ENCODE assay signal across 8 cellular contexts in the genomic region with DNA sequence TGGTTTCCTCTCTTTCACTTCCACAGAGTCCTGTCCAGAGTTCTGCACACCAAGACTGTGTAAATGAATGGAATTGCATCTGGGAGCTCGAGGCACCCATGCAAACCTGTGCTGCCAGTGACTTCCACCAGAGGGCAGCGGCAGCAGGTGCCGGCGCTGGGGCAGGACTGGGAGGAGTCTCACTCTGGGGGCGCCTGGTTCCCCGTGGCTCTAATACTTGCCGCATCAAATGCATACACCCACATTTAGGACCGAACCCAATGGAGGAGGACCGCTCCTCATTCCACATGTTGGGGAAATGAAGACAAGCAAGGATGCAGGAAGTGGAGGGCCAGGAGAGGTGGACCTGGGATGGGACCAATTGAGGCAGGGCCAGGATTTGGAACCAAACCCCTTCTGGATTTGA. TPM values are rescaled to one million over a fixed set of nuclear protein-coding genes. Genes with fewer than 3 reads are reported as not detected.
DNase-seq lines count a peak whose midpoint lies in the region; ATAC-seq and TF ChIP-seq lines count a peak whose summit lies in the region.

No MANE protein-coding gene starts in this region.

- TF ChIP-seq CTCF in GM10266 (IDR thresholded peaks at IDR 0.05; ENCODE audit: control insufficient read depth, insufficient read depth, low read depth, missing control alignments), result peak; percentile 93
- peak; percentile 73 for TF ChIP-seq CTCF in IMR-90 (conservative IDR thresholded peaks at IDR 0.05; ENCODE audit: low read depth, low read length)
- peak; percentile 89 for TF ChIP-seq CTCF in astrocyte of the cerebellum (IDR thresholded peaks at IDR 0.05; ENCODE audit: low read depth, low read length, missing control alignments)
- TF ChIP-seq CTCF in kidney epithelial cell (IDR thresholded peaks at IDR 0.05; ENCODE audit: insufficient read depth, low read length, poor library complexity, severe bottlenecking), result peak; percentile 86

- POLR2A ChIA-PET in IMR-90 (lab: Charles Lee; ENCODE audit: unreplicated experiment), result no interaction called here

- dilution Hi-C loops in IMR-90 (cut with HindIII; ENCODE audit: low sequenced_read_pairs, unreplicated experiment), result no loop called here

- H4K5ac ChIP-seq in IMR-90 (ENCODE audit: low read depth, low read length), result no peak overlapping the region

- peak; percentile 97 for ATAC-seq in IMR-90 (ENCODE audit: low read depth)
- ATAC-seq in HG03378 (IDR thresholded peaks at IDR 0.05; ENCODE audit: unreplicated experiment), result no peak
- ATAC-seq in GM19397 (IDR thresholded peaks at IDR 0.05; ENCODE audit: unreplicated experiment), result no peak

- H3K27me3 ChIP-seq in IMR-90 (ENCODE audit: control insufficient read depth, insufficient read depth, low read length), result peaks cover 45% of the 10 kb centered on the region
- H3K27me3 ChIP-seq in kidney epithelial cell (ENCODE audit: control insufficient read depth, insufficient read depth, low read length), result no peaks in the 10 kb centered on the region

- CTCF ChIA-PET in IMR-90 (lab: Yijun Ruan, JAX), result interaction anchor here (0.9 to 1.5 kb wide), 3 partner anchors 17 to 218 kb away, joined by 3 to 8 read pairs (median 3); no protein-coding TSS in a partner anchor

- H3K56ac ChIP-seq in IMR-90 (ENCODE audit: extremely low read depth, insufficient read depth, low read length), result no peak overlapping the region

- no peak overlapping the region for H4K91ac ChIP-seq in IMR-90 (ENCODE audit: insufficient read depth, low read depth, low read length)

- H3K4ac ChIP-seq in IMR-90 (ENCODE audit: low read depth, low read length), result no peak overlapping the region

- H3K4me1 ChIP-seq in IMR-90 (ENCODE audit: control insufficient read depth, insufficient read depth, low read length), result no peaks in the 10 kb centered on the region

- H4K20me1 ChIP-seq in IMR-90 (ENCODE audit: insufficient read depth, low read length), result no peaks in the 10 kb centered on the region

- H2AK9ac ChIP-seq in IMR-90 (replicated peaks; ENCODE audit: low read depth, low read length, poor library complexity), result no peak overlapping the region

- H2AFZ ChIP-seq in IMR-90 (replicated peaks; ENCODE audit: low read length, poor library complexity), result no peak overlapping the region

- peak; percentile 79 for DNase-seq in GM10266 (ENCODE audit: extremely low spot score)
- DNase-seq in IMR-90, result peak; percentile 29
- DNase-seq in T-helper 9 cell, result peak; percentile 81
- DNase-seq in astrocyte of the cerebellum (ENCODE audit: low read depth), result no peak
- no peak for DNase-seq in kidney epithelial cell (ENCODE audit: low read depth)
- peak in 2 of 3 experiments; percentile 70 to 71 for DNase-seq in stimulated activated CD4-positive, alpha-beta T cell treated with anti-CD3 and anti-CD28 coated beads, TNF-alpha, amount 100 ng/mL, for 4 hours (ENCODE audit: low read depth in 3 of 3)

- peak; percentile 72 for TF ChIP-seq RAD21 in IMR-90 (IDR thresholded peaks at IDR 0.05; ENCODE audit: low read length)

- H3K9me3 ChIP-seq in IMR-90 (ENCODE audit: control insufficient read depth, insufficient read depth, low read length), result no peaks in the 10 kb centered on the region; the same call in 1 of the 2 replicates

- intact Hi-C loops in IMR-90 (cut with micrococcal nuclease), result loop anchor here (1.0 to 2.0 kb wide), 3 partner anchors 158 to 217 kb away; no protein-coding TSS in a partner anchor

- H3K27ac ChIP-seq in IMR-90 (ENCODE audit: insufficient read depth, low read length), result no peak overlapping the region

- BruUV-seq in IMR-90 (replicated peaks; lab: Mats Ljungman, UMichigan), result no TSS peak

- H3K23ac ChIP-seq in IMR-90 (ENCODE audit: low read depth, low read length), result no peak overlapping the region

- no peaks in the 10 kb centered on the region; the same call in 1 of the 2 replicates for H3K9me1 ChIP-seq in IMR-90 (ENCODE audit: insufficient read depth, low read length)

- H2BK15ac ChIP-seq in IMR-90 (ENCODE audit: low read depth, low read length), result no peak overlapping the region

- H3K36me3 ChIP-seq in IMR-90 (ENCODE audit: control insufficient read depth, insufficient read depth, low read length) (no peaks in the 10 kb centered on the region), kidney epithelial cell (ENCODE audit: control insufficient read depth, insufficient read depth, low read length) (no peaks in the 10 kb centered on the region)

- H3K9ac ChIP-seq in IMR-90 (ENCODE audit: low read depth, low read length), result no peak overlapping the region

- no peak overlapping the region for H2AK5ac ChIP-seq in IMR-90 (ENCODE audit: low read depth, low read length)

- no peak overlapping the region for H3K18ac ChIP-seq in IMR-90 (ENCODE audit: low read depth, low read length)

- no peak overlapping the region for H3K14ac ChIP-seq in IMR-90 (replicated peaks; ENCODE audit: low read depth, low read length)

- WGBS in IMR-90 (ENCODE audit: extremely low coverage in 2 of 2, insufficient read length in 1 of 2), 2 experiments, result 0% methylated on average over 1 of the region's 9 CpGs; no CpG with 5 or more reads in 1 of the 2 experiments

- H4K8ac ChIP-seq in IMR-90 (ENCODE audit: low read depth in 2 of 2, low read length in 2 of 2), result no peak overlapping the region

- H2BK20ac ChIP-seq in IMR-90 (ENCODE audit: low read depth, low read length), result no peak overlapping the region

- no peaks in the 10 kb centered on the region for H3K79me1 ChIP-seq in IMR-90 (ENCODE audit: low read depth in 1 of 2, low read length in 2 of 2)

- H3K4me2 ChIP-seq in IMR-90 (ENCODE audit: low read depth, low read length), result no peak overlapping the region

- H2BK5ac ChIP-seq in IMR-90 (ENCODE audit: low read depth, low read length, poor library complexity, severe bottlenecking), result no peak overlapping the region

- in situ Hi-C loops in IMR-90 (cut with MboI; ENCODE audit: low sequenced_read_pairs) (no loop called here), astrocyte of the cerebellum (cut with HindIII; ENCODE audit: low sequenced_read_pairs) (no loop called here)

- TF ChIP-seq POLR2A in IMR-90 (IDR thresholded peaks at IDR 0.05; ENCODE audit: low read depth, low read length), result no peak

- H3K4me3 ChIP-seq in IMR-90 (ENCODE audit: insufficient read depth, low read depth, low read length), result no peak overlapping the region
- no peak overlapping the region for H3K4me3 ChIP-seq in astrocyte of the cerebellum (ENCODE audit: low read depth, low read length)
- H3K4me3 ChIP-seq in kidney epithelial cell (ENCODE audit: low read depth, low read length), result no peak overlapping the region

- H2BK120ac ChIP-seq in IMR-90 (ENCODE audit: low read depth, low read length), result no peak overlapping the region

TF ChIP-seq in IMR-90, 13 proteins besides CTCF, POLR2A, EP300 and RAD21:
- no peak for TF ChIP-seq CEBPB (IDR thresholded peaks at IDR 0.05; ENCODE audit: low read depth, low read length)
- TF ChIP-seq SMC3 (IDR thresholded peaks at IDR 0.05; ENCODE audit: low read depth, low read length), result peak; percentile 90
- no peak for TF ChIP-seq MAFK (IDR thresholded peaks at IDR 0.05; ENCODE audit: low read depth, low read length)

RNA-seq across cellular contexts. Expression of gene CD6, which starts 1.1 kb away (rescaled TPM):
- total RNA-seq in IMR-90 (2012; rRNA removed), result not detected in 2 replicates
- polyA plus RNA-seq in IMR-90 (2012; rRNA removed), result not detected in 2 replicates
- polyA plus RNA-seq in IMR-90 (2012; cell fraction: cytosol; rRNA removed), result not detected in 2 replicates
- polyA plus RNA-seq in IMR-90 (2012; cell fraction: nucleus; rRNA removed; ENCODE audit: low replicate concordance), result not detected in 2 replicates
- 0.29 and 1.2 TPM in 2 replicates for total RNA-seq in kidney epithelial cell

RNA-seq across cellular contexts. Expression of gene SLC15A3, which starts 18.4 kb away (rescaled TPM):
- total RNA-seq in IMR-90 (2012; rRNA removed) (1.9 and 3.2 TPM in 2 replicates), kidney epithelial cell (2.3 and 2.4 TPM in 2 replicates)
- polyA plus RNA-seq in IMR-90 (2012; rRNA removed), result 4.4 and 5.2 TPM in 2 replicates
- polyA plus RNA-seq in IMR-90 (2012; cell fraction: cytosol; rRNA removed), result 2.9 and 8.9 TPM in 2 replicates
- 4.4 and 7.8 TPM in 2 replicates for polyA plus RNA-seq in IMR-90 (2012; cell fraction: nucleus; rRNA removed; ENCODE audit: low replicate concordance)

RNA-seq across cellular contexts. Expression of gene TMEM132A, which starts 46.1 kb away (rescaled TPM):
- total RNA-seq in IMR-90 (2012; rRNA removed) (7.7 and 8.3 TPM in 2 replicates), kidney epithelial cell (597 and 616 TPM in 2 replicates)
- 64.2 and 74.8 TPM in 2 replicates for polyA plus RNA-seq in IMR-90 (2012; rRNA removed)
- polyA plus RNA-seq in IMR-90 (2012; cell fraction: cytosol; rRNA removed), result 87.8 and 103 TPM in 2 replicates
- polyA plus RNA-seq in IMR-90 (2012; cell fraction: nucleus; rRNA removed; ENCODE audit: low replicate concordance), result 240 and 518 TPM in 2 replicates

RNA-seq across cellular contexts. Expression of gene TMEM109, which starts 56.4 kb away (rescaled TPM):
- 15.1 and 17.2 TPM in 2 replicates for total RNA-seq in IMR-90 (2012; rRNA removed)
- 69.7 and 73.6 TPM in 2 replicates for polyA plus RNA-seq in IMR-90 (2012; rRNA removed)
- polyA plus RNA-seq in IMR-90 (2012; cell fraction: cytosol; rRNA removed), result 56.6 and 60.6 TPM in 2 replicates
- polyA plus RNA-seq in IMR-90 (2012; cell fraction: nucleus; rRNA removed; ENCODE audit: low replicate concordance), result 8.8 and 14.0 TPM in 2 replicates
- 64.5 and 82.0 TPM in 2 replicates for total RNA-seq in kidney epithelial cell

Comparison
In these comparisons a context has a peak if more than half of its experiments do, and no peak if none do; other contexts are left out.
1. DNase-seq: peak in GM10266 (single experiment), IMR-90 (single experiment), T-helper 9 cell (single experiment) and stimulated activated CD4-positive, alpha-beta T cell treated with anti-CD3 and anti-CD28 coated beads, TNF-alpha, amount 100 ng/mL, for 4 hours (2 of 3); none in astrocyte of the cerebellum (single experiment) and kidney epithelial cell (single experiment).
2. RNA of gene TMEM132A, which starts 46.1 kb away (total RNA-seq): 597 to 616 TPM in kidney epithelial cell; 7.7 to 8.3 TPM in IMR-90; every median in the first group is over 10 times any median in the second.
3. Peak in every context shown above with its lines, with median percentiles within 50 percentile points of each other: CTCF ChIP-seq.